In genomic region chr4:55218041-55218440, GRCh38 we compare ENCODE assay signal across 15 cellular contexts.
A peak's percentile ranks its signal among the peaks of the same experiment; 100 is the strongest.
DNase-seq lines count a peak whose midpoint lies in the region; ATAC-seq and TF ChIP-seq lines count a peak whose summit lies in the region.
"Had no signal": no experiment of that assay in that cellular context is flagged by ENCODE, and none has a peak within 500 bp of the region (broad histone marks: within the 10 kb centered on the region; RNA-seq: fewer than 3 reads in every experiment).

No MANE protein-coding gene starts in this region.

- no peak overlapping the region for H3K4me2 ChIP-seq in GM23338

- H3K79me2 ChIP-seq in GM23338 (replicated peaks; ENCODE audit: insufficient read depth): no peaks in the 10 kb centered on the region

- no peak for ATAC-seq in GM23338
- ATAC-seq in activated naive CD4-positive, alpha-beta T cell treated with anti-CD3 and anti-CD28 coated beads, Interleukin-2, amount 50 U/mL, for 72 hours: no peak
- no peak for ATAC-seq in activated T-helper 17 cell treated with anti-CD3 and anti-CD28 coated beads, Interleukin-2, amount 50 U/mL, for 72 hours (replicated peaks)
- ATAC-seq: CD8-positive, alpha-beta T cell had no signal

- H3K27me3 Mint-ChIP-seq in GM23338 (ENCODE audit: insufficient read depth, low read depth, poor library complexity) (no peaks in the 10 kb centered on the region), nephron progenitor cell (ENCODE audit: low read depth, poor library complexity) (no peaks in the 10 kb centered on the region)
- peaks cover 13% of the 10 kb centered on the region for H3K27me3 Mint-ChIP-seq in activated T-helper 17 cell treated with anti-CD3 and anti-CD28 coated beads, Interleukin-2, amount 50 U/mL, for 72 hours

- DNase-seq in GM23338 (ENCODE audit: low spot score) (no peak), SHP77 treated with DMSO at 0.1 percent for 48 hours (lab: John Stamatoyannopoulos, UW) (peak; percentile 19), dermis microvascular lymphatic vessel endothelial cell (ENCODE audit: low read depth in 2 of 2) (peak; percentile 24 to 72), nephron progenitor cell (no peak), SW 1271 (lab: John Stamatoyannopoulos, UW) (no peak), HT-29 (ENCODE audit: low spot score) (no peak)
- no peak for DNase-seq in activated naive CD4-positive, alpha-beta T cell treated with anti-CD3 and anti-CD28 coated beads, Interleukin-2, amount 50 U/mL, for 72 hours (ENCODE audit: low spot score in 2 of 2)
- DNase-seq: CD8-positive, alpha-beta T cell; COR-L47; GF-D8; HCEC 1CT; HFFc6; IMR-90 had no signal

- TF ChIP-seq CTCF in GM23338 (conservative IDR thresholded peaks at IDR 0.05; ENCODE audit: low read depth in 2 of 2) (no peak), nephron progenitor cell (IDR thresholded peaks at IDR 0.05) (no peak)

- no peaks in the 10 kb centered on the region for H3K36me3 ChIP-seq in GM23338 (ENCODE audit: insufficient read depth)

- no peak overlapping the region for H3K27ac ChIP-seq in GM23338 (ENCODE audit: low read depth)

- H3K36me3 Mint-ChIP-seq in GM23338 (ENCODE audit: low read depth) (no peaks in the 10 kb centered on the region), nephron progenitor cell (ENCODE audit: low read depth) (no peaks in the 10 kb centered on the region)
- no peaks in the 10 kb centered on the region for H3K36me3 Mint-ChIP-seq in activated naive CD4-positive, alpha-beta T cell treated with anti-CD3 and anti-CD28 coated beads, Interleukin-2, amount 50 U/mL, for 72 hours
- no peaks in the 10 kb centered on the region for H3K36me3 Mint-ChIP-seq in activated T-helper 17 cell treated with anti-CD3 and anti-CD28 coated beads, Interleukin-2, amount 50 U/mL, for 72 hours (ENCODE audit: low read depth)
- H3K36me3 Mint-ChIP-seq: CD14-positive monocyte; CD8-positive, alpha-beta T cell had no signal

- no peak overlapping the region for H3K4me3 ChIP-seq in GM23338

- H3K27me3 ChIP-seq in GM23338 (ENCODE audit: insufficient read depth): no peaks in the 10 kb centered on the region

- H3K4me1 ChIP-seq in GM23338 (ENCODE audit: insufficient read depth): no peaks in the 10 kb centered on the region

- H4K20me1 ChIP-seq in GM23338 (replicated peaks; ENCODE audit: insufficient read depth): no peaks in the 10 kb centered on the region

- H3K4me1 Mint-ChIP-seq in GM23338 (peaks cover 14% of the 10 kb centered on the region), nephron progenitor cell (peaks cover 47% of the 10 kb centered on the region)
- no peaks in the 10 kb centered on the region for H3K4me1 Mint-ChIP-seq in activated T-helper 17 cell treated with anti-CD3 and anti-CD28 coated beads, Interleukin-2, amount 50 U/mL, for 72 hours
- H3K4me1 Mint-ChIP-seq: CD14-positive monocyte had no signal

- H3K4me3 Mint-ChIP-seq in GM23338 (no peak overlapping the region), nephron progenitor cell (no peak overlapping the region)
- no peak overlapping the region for H3K4me3 Mint-ChIP-seq in activated T-helper 17 cell treated with anti-CD3 and anti-CD28 coated beads, Interleukin-2, amount 50 U/mL, for 72 hours
- H3K4me3 Mint-ChIP-seq: CD14-positive monocyte; CD8-positive, alpha-beta T cell; HFFc6 had no signal

- no peaks in the 10 kb centered on the region for H3F3A ChIP-seq in GM23338 (replicated peaks; ENCODE audit: low read depth)

- H2AFZ ChIP-seq in GM23338: peak overlapping the region; percentile 70

- H3K9me3 Mint-ChIP-seq in GM23338 (no peaks in the 10 kb centered on the region), nephron progenitor cell (no peaks in the 10 kb centered on the region)
- no peaks in the 10 kb centered on the region for H3K9me3 Mint-ChIP-seq in activated naive CD4-positive, alpha-beta T cell treated with anti-CD3 and anti-CD28 coated beads, Interleukin-2, amount 50 U/mL, for 72 hours
- no peaks in the 10 kb centered on the region for H3K9me3 Mint-ChIP-seq in activated T-helper 17 cell treated with anti-CD3 and anti-CD28 coated beads, Interleukin-2, amount 50 U/mL, for 72 hours
- H3K9me3 Mint-ChIP-seq: CD8-positive, alpha-beta T cell; HFFc6 had no signal

- no peaks in the 10 kb centered on the region for H3K9me2 ChIP-seq in GM23338 (ENCODE audit: insufficient read depth)

- H3K27ac Mint-ChIP-seq in GM23338 (no peak overlapping the region), nephron progenitor cell (peak overlapping the region; percentile 3)
- H3K27ac Mint-ChIP-seq in activated naive CD4-positive, alpha-beta T cell treated with anti-CD3 and anti-CD28 coated beads, Interleukin-2, amount 50 U/mL, for 72 hours: no peak overlapping the region
- no peak overlapping the region for H3K27ac Mint-ChIP-seq in activated T-helper 17 cell treated with anti-CD3 and anti-CD28 coated beads, Interleukin-2, amount 50 U/mL, for 72 hours
- H3K27ac Mint-ChIP-seq: CD14-positive monocyte; CD8-positive, alpha-beta T cell; HFFc6 had no signal

TF ChIP-seq in GM23338, 12 proteins besides CTCF, POLR2A, EP300 and RAD21 (continues in another document):
- TF ChIP-seq JUNB (IDR thresholded peaks at IDR 0.05; ENCODE audit: unreplicated experiment) (no peak), CREB1 (CRISPR knock-in tag; IDR thresholded peaks at IDR 0.05; ENCODE audit: low read depth) (no peak), POLR2AphosphoS5 (IDR thresholded peaks at IDR 0.05; ENCODE audit: low read depth) (no peak), ZNF331 (CRISPR knock-in tag; IDR thresholded peaks at IDR 0.05; ENCODE audit: low read depth) (no peak), ZNF114 (CRISPR knock-in tag; IDR thresholded peaks at IDR 0.05) (no peak), EZH2phosphoT487 (IDR thresholded peaks at IDR 0.05; ENCODE audit: unreplicated experiment) (no peak), ZNF462 (CRISPR knock-in tag; IDR thresholded peaks at IDR 0.05) (no peak), EZH2 (IDR thresholded peaks at IDR 0.05; ENCODE audit: low read depth, unreplicated experiment) (no peak)

Comparison
In these comparisons a context has a peak if more than half of its experiments do, and no peak if none do; other contexts are left out.
1. DNase-seq: peak in SHP77 treated with DMSO at 0.1 percent for 48 hours (single experiment) and dermis microvascular lymphatic vessel endothelial cell (2 of 2); none in GM23338 (single experiment), nephron progenitor cell (single experiment), activated naive CD4-positive, alpha-beta T cell treated with anti-CD3 and anti-CD28 coated beads, Interleukin-2, amount 50 U/mL, for 72 hours (0 of 2), SW 1271 (0 of 2) and HT-29 (single experiment).